Comparison of ENCODE assay signal across 32 cellular contexts in genomic region chr15:51131596-51132290, GRCh38. TPM values are rescaled to one million over a fixed set of nuclear protein-coding genes. Genes with fewer than 3 reads are reported as not detected.
DNase-seq lines count a peak whose midpoint lies in the region; ATAC-seq, FAIRE-seq and TF ChIP-seq lines count a peak whose summit lies in the region.
"Had no signal": no experiment of that assay in that cellular context is flagged by ENCODE, and none has a peak within 500 bp of the region (broad histone marks: within the 10 kb centered on the region; RNA-seq: fewer than 3 reads in every experiment).

No MANE protein-coding gene starts in this region.

- H4K20me1 ChIP-seq in astrocyte (ENCODE audit: insufficient read depth, low read length): no peaks in the 10 kb centered on the region

- H3K4me2 ChIP-seq in astrocyte (ENCODE audit: low read length) (peak overlapping the region; percentile 50), mesenchymal stem cell (ENCODE audit: low read length, poor library complexity, severe bottlenecking) (no peak overlapping the region)

- peak overlapping the region; percentile 51 for H2AK5ac ChIP-seq in mesenchymal stem cell (ENCODE audit: low read length, severe bottlenecking)

- H3K36me3 Mint-ChIP-seq in HFFc6 (ENCODE audit: low read depth) (no peaks in the 10 kb centered on the region), astrocyte (ENCODE audit: low read depth, unreplicated experiment) (no peaks in the 10 kb centered on the region)
- H3K36me3 Mint-ChIP-seq: activated naive CD4-positive, alpha-beta T cell treated with anti-CD3 and anti-CD28 coated beads, Interleukin-2, amount 50 U/mL, for 24 hours; CD8-positive, alpha-beta T cell; mesothelial cell of epicardium; naive thymus-derived CD4-positive, alpha-beta T cell had no signal

- H3K4me3 Mint-ChIP-seq in HFFc6 (peak overlapping the region; percentile 27; the same call in 1 of the 2 replicates), astrocyte (ENCODE audit: unreplicated experiment) (no peak overlapping the region)
- H3K4me3 Mint-ChIP-seq: activated CD4-positive, alpha-beta T cell treated with anti-CD3 and anti-CD28 coated beads for 36 hours; activated CD8-positive, alpha-beta T cell treated with anti-CD3 and anti-CD28 coated beads, Interleukin-2, amount 10 ng/mL, durations not matched to agents 7 days and 5 days; activated naive CD4-positive, alpha-beta T cell treated with anti-CD3 and anti-CD28 coated beads, Interleukin-2, amount 50 U/mL, for 24 hours; CD8-positive, alpha-beta T cell; effector memory CD8-positive, alpha-beta T cell; mesothelial cell of epicardium; naive thymus-derived CD4-positive, alpha-beta T cell had no signal

- WGBS in mesenchymal stem cell: 69% methylated on average over 4 of the region's 4 CpGs

- H3K4me3 ChIP-seq in astrocyte (ENCODE audit: insufficient read depth, low read depth, low read length) (no peak overlapping the region), mesenchymal stem cell (ENCODE audit: insufficient read depth in 1 of 2, low read depth in 1 of 2, low read length in 2 of 2) (no peak overlapping the region)
- H3K4me3 ChIP-seq: coronary artery had no signal

- H3K9me3 Mint-ChIP-seq in HFFc6: no peaks in the 10 kb centered on the region
- H3K9me3 Mint-ChIP-seq in astrocyte (ENCODE audit: unreplicated experiment): peaks cover 4% of the 10 kb centered on the region
- H3K9me3 Mint-ChIP-seq: activated naive CD4-positive, alpha-beta T cell treated with anti-CD3 and anti-CD28 coated beads, Interleukin-2, amount 50 U/mL, for 24 hours; activated T-helper 2 cell treated with anti-CD3 and anti-CD28 coated beads, Interferon-gamma antibody, Interleukin-2, Interleukin-4, amounts not matched to agents 10 μg/mL and 5 μg/mL and 100 μg/mL, durations not matched to agents 14 hours and 24 hours and 36 hours; CD8-positive, alpha-beta T cell; effector memory CD8-positive, alpha-beta T cell; mesothelial cell of epicardium; naive thymus-derived CD4-positive, alpha-beta T cell had no signal

- peaks cover 2% of the 10 kb centered on the region; the same call in 1 of the 2 replicates for H3K27me3 Mint-ChIP-seq in HFFc6 (ENCODE audit: insufficient read depth)
- peaks cover 10% of the 10 kb centered on the region for H3K27me3 Mint-ChIP-seq in astrocyte (ENCODE audit: low read depth, unreplicated experiment)

- peak overlapping the region; percentile 74 for H3K27ac ChIP-seq in astrocyte (ENCODE audit: low read depth, low read length)
- peak overlapping the region; percentile 88 for H3K27ac ChIP-seq in mesenchymal stem cell (ENCODE audit: low read length, poor library complexity, severe bottlenecking)
- H3K27ac ChIP-seq: VCaP had no signal

- H3K4me1 Mint-ChIP-seq in HFFc6 (ENCODE audit: low read depth): peaks cover 38% of the 10 kb centered on the region
- H3K4me1 Mint-ChIP-seq in astrocyte (ENCODE audit: low read depth, unreplicated experiment): peaks cover 19% of the 10 kb centered on the region
- H3K4me1 Mint-ChIP-seq: activated CD4-positive, alpha-beta T cell treated with anti-CD3 and anti-CD28 coated beads for 36 hours; activated naive CD4-positive, alpha-beta T cell treated with anti-CD3 and anti-CD28 coated beads, Interleukin-2, amount 50 U/mL, for 24 hours; mesothelial cell of epicardium had no signal

- no peak for FAIRE-seq in astrocyte (lab: Jason Lieb, UNC)
- FAIRE-seq: A204.1, GM18507, H54, kidney, urothelium cell line had no signal

- peak overlapping the region in 1 of 2 experiments; percentile 85 for H2BK12ac ChIP-seq in mesenchymal stem cell (ENCODE audit: low read length in 2 of 2)

- no peak overlapping the region for H2BK15ac ChIP-seq in mesenchymal stem cell (ENCODE audit: low read depth, poor library complexity, severe bottlenecking)

- no peak overlapping the region for H2BK5ac ChIP-seq in mesenchymal stem cell (ENCODE audit: low read depth, low read length, poor library complexity, severe bottlenecking)

- H3K4ac ChIP-seq in mesenchymal stem cell (ENCODE audit: low read depth in 1 of 2, low read length in 2 of 2): no peak overlapping the region

- peak; percentile 44 for DNase-seq in A172 (ENCODE audit: low spot score)
- no peak for DNase-seq in HFFc6
- no peak for DNase-seq in astrocyte (ENCODE audit: low read depth)
- no peak for DNase-seq in mesenchymal stem cell
- DNase-seq in stimulated activated CD4-positive, alpha-beta T cell treated with anti-CD3 and anti-CD28 coated beads, Interleukin-4, amount 100 ng/mL, for 24 hours: no peak
- DNase-seq in AG08395 (ENCODE audit: low spot score): no peak
- DNase-seq: activated CD4-positive, alpha-beta T cell treated with anti-CD3 and anti-CD28 coated beads for 36 hours; activated CD8-positive, alpha-beta T cell treated with anti-CD3 and anti-CD28 coated beads, Interleukin-2, amount 10 ng/mL, durations not matched to agents 7 days and 5 days; BE2C; CD8-positive, alpha-beta T cell; effector memory CD8-positive, alpha-beta T cell; erythroblast; head of caudate nucleus; kidney; naive thymus-derived CD4-positive, alpha-beta T cell; NCI-H2107; NCI-H345; SHP77 treated with DMSO at 0.1 percent for 48 hours; stimulated activated naive CD4-positive, alpha-beta T cell; SW 1271; T-helper 9 cell had no signal

- H3K18ac ChIP-seq in mesenchymal stem cell (ENCODE audit: low read depth in 1 of 2, low read length in 2 of 2): peak overlapping the region in 1 of 2 experiments; percentile 29

- H2BK120ac ChIP-seq in mesenchymal stem cell (ENCODE audit: low read depth, low read length): no peak overlapping the region

- H3K27me3 ChIP-seq in astrocyte (ENCODE audit: insufficient read depth, low read length): no peaks in the 10 kb centered on the region
- H3K27me3 ChIP-seq in mesenchymal stem cell (ENCODE audit: control insufficient read depth in 1 of 2, insufficient read depth in 1 of 2, low read length in 2 of 2): no peaks in the 10 kb centered on the region
- H3K27me3 ChIP-seq: BE2C had no signal

- H4K91ac ChIP-seq in mesenchymal stem cell (ENCODE audit: low read length): no peak overlapping the region

- H3K9ac ChIP-seq in astrocyte (ENCODE audit: low read length) (peak overlapping the region; percentile 42), mesenchymal stem cell (ENCODE audit: low read length) (no peak overlapping the region)

- no peak overlapping the region for H3K23ac ChIP-seq in mesenchymal stem cell (ENCODE audit: low read length in 2 of 2)

- no peaks in the 10 kb centered on the region for H3K79me2 ChIP-seq in astrocyte (ENCODE audit: insufficient read depth, low read length)

- H4K8ac ChIP-seq in mesenchymal stem cell (ENCODE audit: low read length): peak overlapping the region; percentile 22

- H3K14ac ChIP-seq in mesenchymal stem cell (ENCODE audit: low read length in 2 of 2): no peak overlapping the region

- H3K27ac Mint-ChIP-seq in HFFc6 (peak overlapping the region; percentile 92), astrocyte (ENCODE audit: unreplicated experiment) (no peak overlapping the region)
- H3K27ac Mint-ChIP-seq: activated CD4-positive, alpha-beta T cell treated with anti-CD3 and anti-CD28 coated beads for 36 hours; activated CD8-positive, alpha-beta T cell treated with anti-CD3 and anti-CD28 coated beads, Interleukin-2, amount 10 ng/mL, durations not matched to agents 7 days and 5 days; activated naive CD4-positive, alpha-beta T cell treated with anti-CD3 and anti-CD28 coated beads, Interleukin-2, amount 50 U/mL, for 24 hours; activated T-helper 2 cell treated with anti-CD3 and anti-CD28 coated beads, Interferon-gamma antibody, Interleukin-2, Interleukin-4, amounts not matched to agents 10 μg/mL and 5 μg/mL and 100 μg/mL, durations not matched to agents 14 hours and 24 hours and 36 hours; CD8-positive, alpha-beta T cell; effector memory CD8-positive, alpha-beta T cell; mesothelial cell of epicardium; naive thymus-derived CD4-positive, alpha-beta T cell had no signal

- H3K9me3 ChIP-seq in astrocyte (ENCODE audit: insufficient read depth, low read depth, low read length): no peaks in the 10 kb centered on the region
- H3K9me3 ChIP-seq in mesenchymal stem cell (ENCODE audit: control insufficient read depth, low read length): no peaks in the 10 kb centered on the region
- H3K9me3 ChIP-seq: BE2C had no signal

- no peaks in the 10 kb centered on the region for H3K79me1 ChIP-seq in mesenchymal stem cell (replicated peaks; ENCODE audit: low read length, poor library complexity, severe bottlenecking)

- no peak for ATAC-seq in GM21390 (IDR thresholded peaks at IDR 0.05; ENCODE audit: unreplicated experiment)
- no peak for ATAC-seq in GM19324 (IDR thresholded peaks at IDR 0.05; ENCODE audit: low FRiP score, unreplicated experiment)
- ATAC-seq: activated CD4-positive, alpha-beta T cell treated with anti-CD3 and anti-CD28 coated beads for 36 hours; activated CD8-positive, alpha-beta T cell treated with anti-CD3 and anti-CD28 coated beads, Interleukin-2, amount 10 ng/mL, durations not matched to agents 7 days and 5 days; CD8-positive, alpha-beta T cell; effector memory CD8-positive, alpha-beta T cell; naive thymus-derived CD4-positive, alpha-beta T cell had no signal

- no peaks in the 10 kb centered on the region for H3K36me3 ChIP-seq in astrocyte (ENCODE audit: insufficient read depth, low read length)
- H3K36me3 ChIP-seq in mesenchymal stem cell (ENCODE audit: control insufficient read depth in 1 of 2, insufficient read depth in 2 of 2, low read depth in 1 of 2, low read length in 2 of 2): no peaks in the 10 kb centered on the region
- H3K36me3 ChIP-seq: BE2C had no signal

- H3K4me1 ChIP-seq in astrocyte (ENCODE audit: insufficient read depth, low read length): peaks cover 15% of the 10 kb centered on the region
- peaks cover 15% of the 10 kb centered on the region for H3K4me1 ChIP-seq in mesenchymal stem cell (ENCODE audit: control insufficient read depth, insufficient read depth, low read depth, low read length)
- H3K4me1 ChIP-seq: BE2C had no signal

- no peak for TF ChIP-seq CTCF in HFFc6 (IDR thresholded peaks at IDR 0.05)
- no peak for TF ChIP-seq CTCF in astrocyte (IDR thresholded peaks at IDR 0.05; ENCODE audit: insufficient read depth, low read depth, low read length)

- H2AFZ ChIP-seq in astrocyte (ENCODE audit: low read depth, low read length): no peak overlapping the region
- H2AFZ ChIP-seq in mesenchymal stem cell (ENCODE audit: low read depth, low read length): peak overlapping the region; percentile 29

RNA-seq across cellular contexts. Expression of gene TNFAIP8L3, which starts 37.0 kb away (rescaled TPM):
- 0.07 TPM in 1 of 2 replicates, not detected in the other for total RNA-seq in A172 (2014; rRNA removed; shearing (Covaris generic))
- under 1 TPM; 0.17 to 0.57 (median 0.23) TPM for total RNA-seq in HFFc6 (2021; fragmentation: NEBNext Ultra II Directional; extraction: Animal tissue kit (Norgen Biotek cat#: 25700))
- 1.1 and 1.8 TPM in 2 replicates for total RNA-seq in astrocyte
- 0.10 TPM for polyA plus RNA-seq in mesenchymal stem cell (2013, experiment 1 of 2)
- 0.10 TPM for polyA plus RNA-seq in mesenchymal stem cell (2013, experiment 2 of 2)
- total RNA-seq: activated CD4-positive, alpha-beta T cell treated with anti-CD3 and anti-CD28 coated beads for 36 hours; activated CD8-positive, alpha-beta T cell treated with anti-CD3 and anti-CD28 coated beads, Interleukin-2, amount 10 ng/mL, durations not matched to agents 7 days and 5 days; CD8-positive, alpha-beta T cell; naive thymus-derived CD4-positive, alpha-beta T cell had no signal
- polyA plus RNA-seq: naive thymus-derived CD4-positive, alpha-beta T cell had no signal
